Comparison of ENCODE assay signal across 2 cellular contexts in the genomic region with DNA sequence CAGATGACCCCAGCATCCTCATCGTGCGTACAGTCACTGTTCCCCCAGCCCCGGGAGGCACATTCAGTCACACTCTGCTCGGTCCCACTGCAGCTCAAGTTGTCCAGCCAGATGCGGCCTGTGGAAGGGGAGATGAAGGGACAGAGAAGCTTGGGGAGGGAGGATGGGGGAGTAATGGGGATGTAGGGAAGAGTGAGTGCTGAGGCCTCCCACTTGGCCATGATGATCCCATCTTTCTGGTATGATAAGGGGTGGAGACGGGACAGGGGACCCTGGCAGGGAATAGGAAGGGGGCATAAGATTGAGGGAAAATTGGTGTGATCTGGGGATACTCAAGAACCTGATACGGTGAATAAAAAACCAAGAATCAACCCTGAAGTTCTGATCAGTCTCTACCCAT.
TF ChIP-seq lines count a peak whose summit lies in the region.

No MANE protein-coding gene starts in this region.

TF ChIP-seq in GM23338, 12 proteins besides CTCF, POLR2A, EP300 and RAD21 (continues in another document):
- TF ChIP-seq, protein P1, sequence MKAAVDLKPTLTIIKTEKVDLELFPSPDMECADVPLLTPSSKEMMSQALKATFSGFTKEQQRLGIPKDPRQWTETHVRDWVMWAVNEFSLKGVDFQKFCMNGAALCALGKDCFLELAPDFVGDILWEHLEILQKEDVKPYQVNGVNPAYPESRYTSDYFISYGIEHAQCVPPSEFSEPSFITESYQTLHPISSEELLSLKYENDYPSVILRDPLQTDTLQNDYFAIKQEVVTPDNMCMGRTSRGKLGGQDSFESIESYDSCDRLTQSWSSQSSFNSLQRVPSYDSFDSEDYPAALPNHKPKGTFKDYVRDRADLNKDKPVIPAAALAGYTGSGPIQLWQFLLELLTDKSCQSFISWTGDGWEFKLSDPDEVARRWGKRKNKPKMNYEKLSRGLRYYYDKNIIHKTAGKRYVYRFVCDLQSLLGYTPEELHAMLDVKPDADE (IDR thresholded peaks at IDR 0.05), result no peak
- TF ChIP-seq STAT1 (IDR thresholded peaks at IDR 0.05; ENCODE audit: unreplicated experiment) (no peak), ZNF114 (CRISPR knock-in tag; IDR thresholded peaks at IDR 0.05) (no peak), POLR2AphosphoS5 (IDR thresholded peaks at IDR 0.05; ENCODE audit: low read depth) (no peak), ZNF331 (CRISPR knock-in tag; IDR thresholded peaks at IDR 0.05; ENCODE audit: low read depth) (no peak), JUNB (IDR thresholded peaks at IDR 0.05; ENCODE audit: unreplicated experiment) (no peak), NANOG (IDR thresholded peaks at IDR 0.05; ENCODE audit: borderline replicate concordance) (no peak), EZH2phosphoT487 (IDR thresholded peaks at IDR 0.05; ENCODE audit: unreplicated experiment) (no peak)
- TF ChIP-seq, protein P2, sequence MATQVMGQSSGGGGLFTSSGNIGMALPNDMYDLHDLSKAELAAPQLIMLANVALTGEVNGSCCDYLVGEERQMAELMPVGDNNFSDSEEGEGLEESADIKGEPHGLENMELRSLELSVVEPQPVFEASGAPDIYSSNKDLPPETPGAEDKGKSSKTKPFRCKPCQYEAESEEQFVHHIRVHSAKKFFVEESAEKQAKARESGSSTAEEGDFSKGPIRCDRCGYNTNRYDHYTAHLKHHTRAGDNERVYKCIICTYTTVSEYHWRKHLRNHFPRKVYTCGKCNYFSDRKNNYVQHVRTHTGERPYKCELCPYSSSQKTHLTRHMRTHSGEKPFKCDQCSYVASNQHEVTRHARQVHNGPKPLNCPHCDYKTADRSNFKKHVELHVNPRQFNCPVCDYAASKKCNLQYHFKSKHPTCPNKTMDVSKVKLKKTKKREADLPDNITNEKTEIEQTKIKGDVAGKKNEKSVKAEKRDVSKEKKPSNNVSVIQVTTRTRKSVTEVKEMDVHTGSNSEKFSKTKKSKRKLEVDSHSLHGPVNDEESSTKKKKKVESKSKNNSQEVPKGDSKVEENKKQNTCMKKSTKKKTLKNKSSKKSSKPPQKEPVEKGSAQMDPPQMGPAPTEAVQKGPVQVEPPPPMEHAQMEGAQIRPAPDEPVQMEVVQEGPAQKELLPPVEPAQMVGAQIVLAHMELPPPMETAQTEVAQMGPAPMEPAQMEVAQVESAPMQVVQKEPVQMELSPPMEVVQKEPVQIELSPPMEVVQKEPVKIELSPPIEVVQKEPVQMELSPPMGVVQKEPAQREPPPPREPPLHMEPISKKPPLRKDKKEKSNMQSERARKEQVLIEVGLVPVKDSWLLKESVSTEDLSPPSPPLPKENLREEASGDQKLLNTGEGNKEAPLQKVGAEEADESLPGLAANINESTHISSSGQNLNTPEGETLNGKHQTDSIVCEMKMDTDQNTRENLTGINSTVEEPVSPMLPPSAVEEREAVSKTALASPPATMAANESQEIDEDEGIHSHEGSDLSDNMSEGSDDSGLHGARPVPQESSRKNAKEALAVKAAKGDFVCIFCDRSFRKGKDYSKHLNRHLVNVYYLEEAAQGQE (IDR thresholded peaks at IDR 0.05; ENCODE audit: unreplicated experiment), result no peak
- TF ChIP-seq, protein P3, sequence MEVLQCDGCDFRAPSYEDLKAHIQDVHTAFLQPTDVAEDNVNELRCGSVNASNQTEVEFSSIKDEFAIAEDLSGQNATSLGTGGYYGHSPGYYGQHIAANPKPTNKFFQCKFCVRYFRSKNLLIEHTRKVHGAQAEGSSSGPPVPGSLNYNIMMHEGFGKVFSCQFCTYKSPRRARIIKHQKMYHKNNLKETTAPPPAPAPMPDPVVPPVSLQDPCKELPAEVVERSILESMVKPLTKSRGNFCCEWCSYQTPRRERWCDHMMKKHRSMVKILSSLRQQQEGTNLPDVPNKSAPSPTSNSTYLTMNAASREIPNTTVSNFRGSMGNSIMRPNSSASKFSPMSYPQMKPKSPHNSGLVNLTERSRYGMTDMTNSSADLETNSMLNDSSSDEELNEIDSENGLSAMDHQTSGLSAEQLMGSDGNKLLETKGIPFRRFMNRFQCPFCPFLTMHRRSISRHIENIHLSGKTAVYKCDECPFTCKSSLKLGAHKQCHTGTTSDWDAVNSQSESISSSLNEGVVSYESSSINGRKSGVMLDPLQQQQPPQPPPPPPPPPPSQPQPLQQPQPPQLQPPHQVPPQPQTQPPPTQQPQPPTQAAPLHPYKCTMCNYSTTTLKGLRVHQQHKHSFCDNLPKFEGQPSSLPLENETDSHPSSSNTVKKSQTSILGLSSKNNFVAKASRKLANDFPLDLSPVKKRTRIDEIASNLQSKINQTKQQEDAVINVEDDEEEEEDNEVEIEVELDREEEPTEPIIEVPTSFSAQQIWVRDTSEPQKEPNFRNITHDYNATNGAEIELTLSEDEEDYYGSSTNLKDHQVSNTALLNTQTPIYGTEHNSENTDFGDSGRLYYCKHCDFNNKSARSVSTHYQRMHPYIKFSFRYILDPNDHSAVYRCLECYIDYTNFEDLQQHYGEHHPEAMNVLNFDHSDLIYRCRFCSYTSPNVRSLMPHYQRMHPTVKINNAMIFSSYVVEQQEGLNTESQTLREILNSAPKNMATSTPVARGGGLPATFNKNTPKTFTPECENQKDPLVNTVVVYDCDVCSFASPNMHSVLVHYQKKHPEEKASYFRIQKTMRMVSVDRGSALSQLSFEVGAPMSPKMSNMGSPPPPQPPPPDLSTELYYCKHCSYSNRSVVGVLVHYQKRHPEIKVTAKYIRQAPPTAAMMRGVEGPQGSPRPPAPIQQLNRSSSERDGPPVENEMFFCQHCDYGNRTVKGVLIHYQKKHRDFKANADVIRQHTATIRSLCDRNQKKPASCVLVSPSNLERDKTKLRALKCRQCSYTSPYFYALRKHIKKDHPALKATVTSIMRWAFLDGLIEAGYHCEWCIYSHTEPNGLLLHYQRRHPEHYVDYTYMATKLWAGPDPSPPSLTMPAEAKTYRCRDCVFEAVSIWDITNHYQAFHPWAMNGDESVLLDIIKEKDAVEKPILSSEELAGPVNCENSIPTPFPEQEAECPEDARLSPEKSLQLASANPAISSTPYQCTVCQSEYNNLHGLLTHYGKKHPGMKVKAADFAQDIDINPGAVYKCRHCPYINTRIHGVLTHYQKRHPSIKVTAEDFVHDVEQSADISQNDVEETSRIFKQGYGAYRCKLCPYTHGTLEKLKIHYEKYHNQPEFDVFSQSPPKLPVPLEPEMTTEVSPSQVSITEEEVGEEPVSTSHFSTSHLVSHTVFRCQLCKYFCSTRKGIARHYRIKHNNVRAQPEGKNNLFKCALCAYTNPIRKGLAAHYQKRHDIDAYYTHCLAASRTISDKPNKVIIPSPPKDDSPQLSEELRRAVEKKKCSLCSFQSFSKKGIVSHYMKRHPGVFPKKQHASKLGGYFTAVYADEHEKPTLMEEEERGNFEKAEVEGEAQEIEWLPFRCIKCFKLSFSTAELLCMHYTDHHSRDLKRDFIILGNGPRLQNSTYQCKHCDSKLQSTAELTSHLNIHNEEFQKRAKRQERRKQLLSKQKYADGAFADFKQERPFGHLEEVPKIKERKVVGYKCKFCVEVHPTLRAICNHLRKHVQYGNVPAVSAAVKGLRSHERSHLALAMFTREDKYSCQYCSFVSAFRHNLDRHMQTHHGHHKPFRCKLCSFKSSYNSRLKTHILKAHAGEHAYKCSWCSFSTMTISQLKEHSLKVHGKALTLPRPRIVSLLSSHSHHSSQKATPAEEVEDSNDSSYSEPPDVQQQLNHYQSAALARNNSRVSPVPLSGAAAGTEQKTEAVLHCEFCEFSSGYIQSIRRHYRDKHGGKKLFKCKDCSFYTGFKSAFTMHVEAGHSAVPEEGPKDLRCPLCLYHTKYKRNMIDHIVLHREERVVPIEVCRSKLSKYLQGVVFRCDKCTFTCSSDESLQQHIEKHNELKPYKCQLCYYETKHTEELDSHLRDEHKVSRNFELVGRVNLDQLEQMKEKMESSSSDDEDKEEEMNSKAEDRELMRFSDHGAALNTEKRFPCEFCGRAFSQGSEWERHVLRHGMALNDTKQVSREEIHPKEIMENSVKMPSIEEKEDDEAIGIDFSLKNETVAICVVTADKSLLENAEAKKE (CRISPR knock-in tag; IDR thresholded peaks at IDR 0.05), result no peak

TF ChIP-seq in GM12878, 131 proteins besides CTCF, POLR2A, EP300 and RAD21:
- no peak for TF ChIP-seq WRNIP1 (IDR thresholded peaks at IDR 0.05; ENCODE audit: borderline replicate concordance, low read depth, low read length)
- TF ChIP-seq FOXM1 (IDR thresholded peaks at IDR 0.05; ENCODE audit: low read depth, low read length), result no peak
- TF ChIP-seq TAF1 (IDR thresholded peaks at IDR 0.05; ENCODE audit: borderline replicate concordance, low read depth, low read length), result no peak
- TF ChIP-seq POLR2AphosphoS5 (IDR thresholded peaks at IDR 0.05; ENCODE audit: low read length), result peak; percentile 22; the same call in 1 of the 2 replicates
